ENCODE assay signal across 10 cellular contexts in genomic region chr2:196159223-196159892, GRCh38. TPM values are rescaled to one million over a fixed set of nuclear protein-coding genes. Genes with fewer than 3 reads are reported as not detected.
DNase-seq lines count a peak whose midpoint lies in the region; ATAC-seq, FAIRE-seq and TF ChIP-seq lines count a peak whose summit lies in the region.
"Had no signal": no experiment of that assay in that cellular context is flagged by ENCODE, and none has a peak within 500 bp of the region (broad histone marks: within the 10 kb centered on the region; RNA-seq: fewer than 3 reads in every experiment).

No MANE protein-coding gene starts in this region.

- H3K27me3 ChIP-seq in RWPE2 (ENCODE audit: insufficient read depth, poor library complexity, severe bottlenecking) (no peaks in the 10 kb centered on the region), endothelial cell of umbilical vein (ENCODE audit: control insufficient read depth in 2 of 2, insufficient read depth in 2 of 2, low read length in 2 of 2) (no peaks in the 10 kb centered on the region), aorta (ENCODE audit: control insufficient read depth in 1 of 2, insufficient read depth in 2 of 2, low read length in 1 of 2) (no peaks in the 10 kb centered on the region)
- H3K27me3 ChIP-seq: cardiac muscle cell had no signal

- ATAC-seq in RWPE2 (ENCODE audit: low read depth) (no peak), aorta (ENCODE audit: low FRiP score) (no peak)
- no peak for ATAC-seq in stimulated activated memory B cell treated with anti-CD40 and anti-IgM and Interleukin-4, amounts not matched to agents 10 μg/mL and 1 μg/mL and 100 μg/mL, for 72 hours

- no TSS peak for BruUV-seq in endothelial cell of umbilical vein (replicated peaks; lab: Mats Ljungman, UMichigan)

- H4K20me1 ChIP-seq in endothelial cell of umbilical vein (replicated peaks; ENCODE audit: control insufficient read depth, extremely low read depth, insufficient read depth, low read length), result no peaks in the 10 kb centered on the region

- H3K36me3 Mint-ChIP-seq in T-helper 1 cell treated with Interleukin-12 subunit alpha and Interleukin-12 subunit beta and Interleukin-4 antibody, amounts not matched to agents 30 μg/mL and 1 μg/mL, for 36 hours (ENCODE audit: low read depth), result peaks cover 81% of the 10 kb centered on the region
- H3K36me3 Mint-ChIP-seq in stimulated activated memory B cell treated with anti-CD40 and anti-IgM and Interleukin-4, amounts not matched to agents 10 μg/mL and 1 μg/mL and 100 μg/mL, for 72 hours, result peaks cover 65% of the 10 kb centered on the region

- no peaks in the 10 kb centered on the region for H3K9me1 ChIP-seq in endothelial cell of umbilical vein (replicated peaks; ENCODE audit: control insufficient read depth, extremely low read depth, insufficient read depth, low read length)

- H3K27ac Mint-ChIP-seq in T-helper 1 cell treated with Interleukin-12 subunit alpha and Interleukin-12 subunit beta and Interleukin-4 antibody, amounts not matched to agents 30 μg/mL and 1 μg/mL, for 36 hours, result peak overlapping the region; percentile 92
- peak overlapping the region; percentile 80 for H3K27ac Mint-ChIP-seq in stimulated activated memory B cell treated with anti-CD40 and anti-IgM and Interleukin-4, amounts not matched to agents 10 μg/mL and 1 μg/mL and 100 μg/mL, for 72 hours

- 91 to 93% methylated on average over 5 of the region's 5 CpGs for WGBS in aorta, 2 donors

- no peak for FAIRE-seq in endothelial cell of umbilical vein (lab: Jason Lieb, UNC)

- H3K4me1 ChIP-seq in RWPE2 (ENCODE audit: insufficient read depth, poor library complexity, severe bottlenecking) (peaks cover 25% of the 10 kb centered on the region), endothelial cell of umbilical vein (ENCODE audit: control insufficient read depth, extremely low read depth, insufficient read depth, low read length) (peaks cover 14% of the 10 kb centered on the region), aorta (ENCODE audit: control insufficient read depth in 1 of 2, insufficient read depth in 2 of 2, low read length in 2 of 2) (no peaks in the 10 kb centered on the region)

- peak overlapping the region; percentile 78 for H3K4me3 Mint-ChIP-seq in T-helper 1 cell treated with Interleukin-12 subunit alpha and Interleukin-12 subunit beta and Interleukin-4 antibody, amounts not matched to agents 30 μg/mL and 1 μg/mL, for 36 hours
- H3K4me3 Mint-ChIP-seq in stimulated activated memory B cell treated with anti-CD40 and anti-IgM and Interleukin-4, amounts not matched to agents 10 μg/mL and 1 μg/mL and 100 μg/mL, for 72 hours, result peak overlapping the region; percentile 34

- CTCF ChIA-PET in endothelial cell of umbilical vein (lab: Charles Lee), result interaction anchor here (1.0 to 1.2 kb wide), 2 partner anchors 11 to 81 kb away, joined by 3 read pairs; no protein-coding TSS in a partner anchor

- H3K9ac ChIP-seq in endothelial cell of umbilical vein (replicated peaks; ENCODE audit: extremely low read depth, insufficient read depth, low read length), result no peak overlapping the region

- peak overlapping the region; percentile 74 for H3K4me2 ChIP-seq in endothelial cell of umbilical vein (ENCODE audit: insufficient read depth, low read length)

- no peak for DNase-seq in T-helper 1 cell
- no peak for DNase-seq in RWPE2 (ENCODE audit: low spot score)
- DNase-seq in endothelial cell of umbilical vein (ENCODE audit: low read depth, low spot score), result no peak
- DNase-seq in HK-2 (ENCODE audit: unreplicated experiment), result no peak
- DNase-seq in NCI-H1092 (lab: John Stamatoyannopoulos, UW), result no peak
- DNase-seq in aorta, result no peak
- DNase-seq: 8988T had no signal

- no peak overlapping the region for H3K4me3 ChIP-seq in RWPE2 (ENCODE audit: severe bottlenecking)
- no peak overlapping the region for H3K4me3 ChIP-seq in endothelial cell of umbilical vein (replicated peaks in 1 of 3; ENCODE audit: insufficient read depth in 1 of 3, low read depth in 1 of 3, low read length in 3 of 3)
- H3K4me3 ChIP-seq in aorta (ENCODE audit: low read length in 2 of 2), result no peak overlapping the region
- H3K4me3 ChIP-seq: cardiac muscle cell had no signal

- no peaks in the 10 kb centered on the region for H3K9me3 Mint-ChIP-seq in T-helper 1 cell treated with Interleukin-12 subunit alpha and Interleukin-12 subunit beta and Interleukin-4 antibody, amounts not matched to agents 30 μg/mL and 1 μg/mL, for 36 hours
- H3K9me3 Mint-ChIP-seq in stimulated activated memory B cell treated with anti-CD40 and anti-IgM and Interleukin-4, amounts not matched to agents 10 μg/mL and 1 μg/mL and 100 μg/mL, for 72 hours, result no peaks in the 10 kb centered on the region

- intact Hi-C loops in endothelial cell of umbilical vein (cut with micrococcal nuclease), result no loop called here
- intact Hi-C loops in aorta (cut with DNase I), result no loop called here

- TF ChIP-seq CTCF in RWPE2 (IDR thresholded peaks at IDR 0.05; ENCODE audit: poor library complexity, severe bottlenecking), result no peak
- no peak for TF ChIP-seq CTCF in endothelial cell of umbilical vein (IDR thresholded peaks at IDR 0.05; ENCODE audit: extremely low read depth in 1 of 2, insufficient read depth in 1 of 2, low read depth in 1 of 2, low read length in 2 of 2)

- no peaks in the 10 kb centered on the region for H3K9me3 ChIP-seq in RWPE2 (ENCODE audit: severe bottlenecking)
- no peaks in the 10 kb centered on the region for H3K9me3 ChIP-seq in endothelial cell of umbilical vein (replicated peaks; ENCODE audit: control insufficient read depth, insufficient read depth, low read length)
- no peaks in the 10 kb centered on the region for H3K9me3 ChIP-seq in aorta (ENCODE audit: control insufficient read depth, low read length)

- no peak for TF ChIP-seq POLR2A in endothelial cell of umbilical vein (IDR thresholded peaks at IDR 0.05; ENCODE audit: low read depth, low read length)

- H2AFZ ChIP-seq in endothelial cell of umbilical vein (ENCODE audit: low read depth, low read length), result no peak overlapping the region

- no peaks in the 10 kb centered on the region for H3K27me3 Mint-ChIP-seq in T-helper 1 cell treated with Interleukin-12 subunit alpha and Interleukin-12 subunit beta and Interleukin-4 antibody, amounts not matched to agents 30 μg/mL and 1 μg/mL, for 36 hours (ENCODE audit: low read depth)
- no peaks in the 10 kb centered on the region for H3K27me3 Mint-ChIP-seq in stimulated activated memory B cell treated with anti-CD40 and anti-IgM and Interleukin-4, amounts not matched to agents 10 μg/mL and 1 μg/mL and 100 μg/mL, for 72 hours

- H3K36me3 ChIP-seq in RWPE2 (ENCODE audit: low read depth) (peaks cover 74% of the 10 kb centered on the region), endothelial cell of umbilical vein (ENCODE audit: control insufficient read depth in 2 of 2, extremely low read depth in 1 of 2, insufficient read depth in 2 of 2, low read length in 2 of 2) (peaks cover 0 to 4% of the 10 kb centered on the region in 2 experiments), aorta (ENCODE audit: control insufficient read depth in 1 of 2, insufficient read depth in 2 of 2, low read length in 1 of 2) (peaks cover 0 to 3% of the 10 kb centered on the region in 2 donors)

- POLR2A ChIA-PET in endothelial cell of umbilical vein (lab: Charles Lee), result no interaction called here

- H3K27ac ChIP-seq in RWPE2 (ENCODE audit: poor library complexity, severe bottlenecking) (peak overlapping the region; percentile 55), endothelial cell of umbilical vein (ENCODE audit: insufficient read depth, low read depth, low read length) (no peak overlapping the region), aorta (ENCODE audit: low read depth in 1 of 2, low read length in 2 of 2) (no peak overlapping the region)
- H3K27ac ChIP-seq: cardiac muscle cell had no signal

- peaks cover 26% of the 10 kb centered on the region for H3K79me2 ChIP-seq in endothelial cell of umbilical vein (ENCODE audit: control insufficient read depth, insufficient read depth, low read length)

- dilution Hi-C loops in endothelial cell of umbilical vein (cut with MboI; ENCODE audit: extremely low pct_ligation_motif_present, low sequenced_read_pairs), result no loop called here

- H3K4me1 Mint-ChIP-seq in T-helper 1 cell treated with Interleukin-12 subunit alpha and Interleukin-12 subunit beta and Interleukin-4 antibody, amounts not matched to agents 30 μg/mL and 1 μg/mL, for 36 hours (ENCODE audit: low read depth), result peaks cover 66% of the 10 kb centered on the region
- peaks cover 52% of the 10 kb centered on the region for H3K4me1 Mint-ChIP-seq in stimulated activated memory B cell treated with anti-CD40 and anti-IgM and Interleukin-4, amounts not matched to agents 10 μg/mL and 1 μg/mL and 100 μg/mL, for 72 hours

TF ChIP-seq in endothelial cell of umbilical vein, 7 proteins besides CTCF, POLR2A, EP300 and RAD21:
- TF ChIP-seq GATA2 (IDR thresholded peaks at IDR 0.05; ENCODE audit: insufficient read depth, insufficient read length, low read depth, low read length) (no peak), EZH2 (IDR thresholded peaks at IDR 0.05; ENCODE audit: borderline replicate concordance, low read depth, low read length, severe bottlenecking) (no peak), POLR2AphosphoS5 (IDR thresholded peaks at IDR 0.05; ENCODE audit: insufficient read depth, low read depth, low read length) (no peak), FOS (IDR thresholded peaks at IDR 0.05; ENCODE audit: borderline replicate concordance, insufficient read depth, low read length) (no peak), MYC (IDR thresholded peaks at IDR 0.05; ENCODE audit: low read depth, low read length) (no peak), JUN (IDR thresholded peaks at IDR 0.05; ENCODE audit: borderline replicate concordance, insufficient read depth, insufficient read length, low read depth) (no peak), MAX (IDR thresholded peaks at IDR 0.05; ENCODE audit: insufficient read depth, insufficient read length) (no peak)

RNA-seq across cellular contexts. Expression of gene STK17B, which starts 12.0 kb away (rescaled TPM):
- total RNA-seq in endothelial cell of umbilical vein, result 12.4 and 16.6 TPM in 2 replicates
- 2.0 and 2.5 TPM in 2 replicates for polyA plus RNA-seq in endothelial cell of umbilical vein
- polyA plus RNA-seq in endothelial cell of umbilical vein (2011; cell fraction: cytosol; rRNA removed), result 3.0 and 3.2 TPM in 2 replicates
- polyA plus RNA-seq in endothelial cell of umbilical vein (2011; cell fraction: nucleus; rRNA removed), result 4.0 and 5.1 TPM in 2 replicates
- polyA plus RNA-seq in endothelial cell of umbilical vein (2012), result 5.3 and 9.4 TPM in 2 replicates
- polyA minus RNA-seq in endothelial cell of umbilical vein, result 5.6 and 6.5 TPM in 2 replicates
- 6.6 TPM for polyA minus RNA-seq in endothelial cell of umbilical vein (2011; cell fraction: cytosol; rRNA and poly(A)+ RNA removed)
- 7.5 and 15.1 TPM in 2 replicates for polyA minus RNA-seq in endothelial cell of umbilical vein (2011; cell fraction: nucleus; rRNA and poly(A)+ RNA removed)
- 10 to 100 TPM; 26.5 to 30.0 TPM for total RNA-seq in aorta
- polyA plus RNA-seq in aorta, result 10 to 100 TPM; 17.1 to 17.4 TPM
